13 cellular contexts compared by ENCODE assay signal in genomic region chr5:110790673-110791072, GRCh38. TPM values are rescaled to one million over a fixed set of nuclear protein-coding genes. Genes with fewer than 3 reads are reported as not detected.
DNase-seq lines count a peak whose midpoint lies in the region; ATAC-seq and TF ChIP-seq lines count a peak whose summit lies in the region.
"Had no signal": no experiment of that assay in that cellular context is flagged by ENCODE, and none has a peak within 500 bp of the region (broad histone marks: within the 10 kb centered on the region; RNA-seq: fewer than 3 reads in every experiment).

No MANE protein-coding gene starts in this region.

- no peak overlapping the region for H3K27ac Mint-ChIP-seq in T-cell
- H3K27ac Mint-ChIP-seq: CD4-positive, alpha-beta memory T cell; T-helper 1 cell treated with Interleukin-12 subunit alpha and Interleukin-12 subunit beta and Interleukin-4 antibody, amounts not matched to agents 30 μg/mL and 1 μg/mL, for 36 hours had no signal

- H3K9ac ChIP-seq in SK-N-MC (ENCODE audit: insufficient read length), result no peak overlapping the region

- H3K4me3 ChIP-seq in heart left ventricle (no peak overlapping the region), SK-N-MC (no peak overlapping the region)

- no peak overlapping the region for H3K27ac ChIP-seq in heart left ventricle
- H3K27ac ChIP-seq in SK-N-MC, result no peak overlapping the region
- H3K27ac ChIP-seq in foreskin keratinocyte, result no peak overlapping the region

- no peaks in the 10 kb centered on the region for H3K36me3 ChIP-seq in heart left ventricle
- no peaks in the 10 kb centered on the region for H3K36me3 ChIP-seq in SK-N-MC (ENCODE audit: insufficient read depth, low read length)

- H3K27me3 Mint-ChIP-seq in T-cell, result peaks cover 0 to 3% of the 10 kb centered on the region in 2 donors

- H3K4me1 ChIP-seq in heart left ventricle, result no peaks in the 10 kb centered on the region
- no peaks in the 10 kb centered on the region for H3K4me1 ChIP-seq in foreskin keratinocyte

- CTCF ChIA-PET in T-cell (lab: Charles Lee), result no interaction called here

- DNase-seq in heart left ventricle, result no peak
- no peak for DNase-seq in Right ventricle myocardium inferior (ENCODE audit: missing footprints)
- DNase-seq in SK-N-MC (ENCODE audit: low read depth, low spot score), result peak; percentile 32
- peak in 1 of 2 donors; percentile 45 for DNase-seq in foreskin keratinocyte
- no peak for DNase-seq in T-cell
- no peak for DNase-seq in NCI-H2107 (lab: John Stamatoyannopoulos, UW)
- no peak for DNase-seq in central memory CD4-positive, alpha-beta T cell
- no peak for DNase-seq in GM19240 (ENCODE audit: insufficient read length, low spot score)
- DNase-seq: activated CD8-positive, alpha-beta memory T cell treated with anti-CD3 and anti-CD28 coated beads, Interleukin-2, amount 50 U/mL, for 4 hours; CD4-positive, alpha-beta memory T cell; NCI-H1930 had no signal

- no peak overlapping the region for H3K4me3 Mint-ChIP-seq in T-cell
- H3K4me3 Mint-ChIP-seq: CD4-positive, alpha-beta memory T cell; central memory CD8-positive, alpha-beta T cell; T-helper 1 cell treated with Interleukin-12 subunit alpha and Interleukin-12 subunit beta and Interleukin-4 antibody, amounts not matched to agents 30 μg/mL and 1 μg/mL, for 36 hours had no signal

- TF ChIP-seq CTCF in heart left ventricle (IDR thresholded peaks at IDR 0.05), result peak in 7 of 12 donors; percentile 15 to 48 (median 37)
- TF ChIP-seq CTCF in foreskin keratinocyte (conservative IDR thresholded peaks at IDR 0.05), result peak; percentile 55

- H3K27me3 ChIP-seq in heart left ventricle, result no peaks in the 10 kb centered on the region
- H3K27me3 ChIP-seq in foreskin keratinocyte, result no peaks in the 10 kb centered on the region

- H3K9me3 ChIP-seq in heart left ventricle, result peaks cover 0 to 11% (median 0%) of the 10 kb centered on the region in 12 donors
- H3K9me3 ChIP-seq in SK-N-MC (ENCODE audit: low read depth, low read length), result no peaks in the 10 kb centered on the region

- intact Hi-C loops in heart left ventricle (cut with DNase I) (loop anchor here in 4 of 10 donors (10.0 kb wide), 2 partner anchors 264 to 274 kb away; no protein-coding TSS in a partner anchor), Right ventricle myocardium inferior (cut with DNase I) (no loop called here)

- WGBS in heart left ventricle, 4 donors, result 14 to 47% (median 22%) methylated on average over 1 of the region's 1 CpG

- ATAC-seq in heart left ventricle (no peak), Right ventricle myocardium inferior (no peak), foreskin keratinocyte (peak; percentile 32), T-cell (replicated peaks in 1 of 4) (no peak)

- H3K4me1 Mint-ChIP-seq in T-cell, result no peaks in the 10 kb centered on the region
- H3K4me1 Mint-ChIP-seq: CD4-positive, alpha-beta memory T cell; central memory CD8-positive, alpha-beta T cell had no signal

- no peak for TF ChIP-seq POLR2A in heart left ventricle (IDR thresholded peaks at IDR 0.05)

- peaks cover 0 to 11% (median 0%) of the 10 kb centered on the region in 3 donors for H3K9me3 Mint-ChIP-seq in T-cell
- H3K9me3 Mint-ChIP-seq: central memory CD8-positive, alpha-beta T cell had no signal

- no peaks in the 10 kb centered on the region for H3K36me3 Mint-ChIP-seq in T-cell
- H3K36me3 Mint-ChIP-seq: CD4-positive, alpha-beta memory T cell had no signal

- POLR2A ChIA-PET in T-cell (lab: Charles Lee), result no interaction called here

RNA-seq across cellular contexts. Expression of gene SLC25A46, which starts 51.9 kb away (rescaled TPM):
- total RNA-seq in heart left ventricle (10 to 100 TPM; 52.2 to 71.5 (median 61.6) TPM), Right ventricle myocardium inferior (65.4 TPM), foreskin keratinocyte (46.0 and 46.4 TPM in 2 replicates), T-cell (10 to 100 TPM; 33.3 to 41.6 (median 40.1) TPM)
- polyA plus RNA-seq in heart left ventricle (10 to 100 TPM; 12.9 to 47.2 TPM), foreskin keratinocyte (12.9 and 15.9 TPM in 2 replicates)
